17 cellular contexts compared by ENCODE assay signal in genomic region chr7:1977059-1977875, GRCh38.
"Had no signal": no experiment of that assay in that cellular context is flagged by ENCODE, and none has a peak within 500 bp of the region (broad histone marks: within the 10 kb centered on the region; RNA-seq: fewer than 3 reads in every experiment).

No MANE protein-coding gene starts in this region.

- H3K36me3 ChIP-seq: transverse colon had no signal

- H3K27ac ChIP-seq: brain microvascular endothelial cell, esophagus muscularis mucosa, foreskin keratinocyte, neutrophil, prostate gland, transverse colon had no signal

- ATAC-seq: activated CD8-positive, alpha-beta T cell treated with anti-CD3 and anti-CD28 coated beads for 36 hours; activated T-cell treated with anti-CD3 and anti-CD28 coated beads, Interleukin-2, amount 50 U/mL, for 4 hours; foreskin keratinocyte had no signal

- DNase-seq: activated B cell treated with CpG ODN at 0.5 μM for 24 hours; activated CD4-positive, alpha-beta T cell treated with anti-CD3 and anti-CD28 coated beads, Interleukin-2, amount 50 U/mL, for 1 hour; activated CD8-positive, alpha-beta T cell treated with anti-CD3 and anti-CD28 coated beads for 36 hours; activated naive CD4-positive, alpha-beta T cell treated with Interleukin-2 at 50 U/mL for 16 hours; activated T-cell treated with anti-CD3 and anti-CD28 coated beads, Interleukin-2, amount 50 U/mL, for 4 hours; brain microvascular endothelial cell; caudate nucleus; effector CD4-positive, alpha-beta T cell; foreskin keratinocyte; mesendoderm; retina; stimulated activated naive CD4-positive, alpha-beta T cell treated with Interleukin-2 at 50 U/mL for 16 hours; T-helper 1 cell; transverse colon had no signal

- H3K9me3 ChIP-seq: esophagus muscularis mucosa, neutrophil, prostate gland, transverse colon had no signal

- H3K4me3 ChIP-seq: esophagus muscularis mucosa, prostate gland, transverse colon had no signal

- H3K4me1 ChIP-seq: esophagus muscularis mucosa, foreskin keratinocyte, prostate gland, transverse colon had no signal

- H3K27me3 ChIP-seq: brain microvascular endothelial cell, esophagus muscularis mucosa, foreskin keratinocyte, neutrophil, transverse colon had no signal
